23 cellular contexts compared by ENCODE assay signal in the genomic region with DNA sequence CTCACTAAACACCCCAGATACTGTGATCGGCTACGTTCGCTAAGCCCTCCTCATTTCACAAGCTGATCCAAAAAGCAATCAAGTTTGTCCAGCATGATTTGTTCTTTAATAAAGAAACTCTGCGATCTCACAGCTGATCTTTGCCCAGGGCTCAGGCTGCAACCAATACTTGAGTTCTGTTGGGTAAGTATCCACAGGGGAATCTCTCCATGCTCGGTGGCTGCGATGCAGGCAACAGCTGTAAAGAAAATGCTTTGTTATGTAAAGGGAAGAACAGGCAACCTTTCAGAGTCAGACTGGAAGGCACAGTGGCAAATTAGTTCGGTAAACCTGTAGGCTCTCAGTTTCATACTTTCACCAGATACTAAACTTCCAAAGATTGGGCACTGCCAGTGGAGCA.
"Had no signal": no experiment of that assay in that cellular context is flagged by ENCODE, and none has a peak within 500 bp of the region (broad histone marks: within the 10 kb centered on the region; RNA-seq: fewer than 3 reads in every experiment).

No MANE protein-coding gene starts in this region.

- DNase-seq: cerebellar nuclear complex; cortex of kidney; effector CD8-positive, alpha-beta T cell; esophagus squamous epithelium; foreskin melanocyte; hypothalamus; natural killer cell; sigmoid colon; stimulated activated CD4-positive, alpha-beta T cell treated with anti-CD3 and anti-CD28 coated beads, Interleukin-2, amount 100 ng/mL, for 24 hours; stimulated activated CD4-positive, alpha-beta T cell treated with anti-CD3 and anti-CD28 coated beads, Interleukin-4, amount 100 ng/mL, for 24 hours; stimulated activated naive CD4-positive, alpha-beta T cell treated with Interleukin-2 at 50 U/mL for 16 hours; stomach; thyroid gland; trophoblast cell had no signal

- H3K4me1 Mint-ChIP-seq: memory B cell; natural killer cell; stimulated activated effector memory CD8-positive, alpha-beta T cell treated with anti-CD3 and anti-CD28 coated beads, Interleukin-12 subunit alpha, Interleukin-12 subunit beta, amount 100 ng/mL, for 72 hours had no signal

- H3K27ac ChIP-seq: esophagus squamous epithelium, prostate gland, right atrium auricular region, sigmoid colon, stomach, thyroid gland had no signal

- FAIRE-seq: endothelial cell of umbilical vein, keratinocyte had no signal

- ATAC-seq: left lobe of liver; natural killer cell; stimulated activated effector memory CD8-positive, alpha-beta T cell treated with anti-CD3 and anti-CD28 coated beads, Interleukin-12 subunit alpha, Interleukin-12 subunit beta, amount 100 ng/mL, for 72 hours had no signal

- H3K9me3 Mint-ChIP-seq: neural crest cell had no signal

- H3K4me3 Mint-ChIP-seq: memory B cell; natural killer cell; neural crest cell; stimulated activated effector memory CD8-positive, alpha-beta T cell treated with anti-CD3 and anti-CD28 coated beads, Interleukin-12 subunit alpha, Interleukin-12 subunit beta, amount 100 ng/mL, for 72 hours had no signal

- H3K36me3 ChIP-seq: esophagus squamous epithelium, prostate gland, right atrium auricular region, sigmoid colon, stomach, thyroid gland had no signal

- H3K27me3 Mint-ChIP-seq: memory B cell had no signal

- H3K4me1 ChIP-seq: esophagus squamous epithelium, prostate gland, right atrium auricular region, stomach had no signal

- H3K36me3 Mint-ChIP-seq: memory B cell; natural killer cell; stimulated activated effector memory CD8-positive, alpha-beta T cell treated with anti-CD3 and anti-CD28 coated beads, Interleukin-12 subunit alpha, Interleukin-12 subunit beta, amount 100 ng/mL, for 72 hours had no signal

- H3K9me3 ChIP-seq: esophagus squamous epithelium, prostate gland, right atrium auricular region, sigmoid colon, stomach, thyroid gland had no signal

- H3K27ac Mint-ChIP-seq: memory B cell; natural killer cell; stimulated activated effector memory CD8-positive, alpha-beta T cell treated with anti-CD3 and anti-CD28 coated beads, Interleukin-12 subunit alpha, Interleukin-12 subunit beta, amount 100 ng/mL, for 72 hours had no signal

- H3K4me3 ChIP-seq: esophagus squamous epithelium, lung, prostate gland, right atrium auricular region, sigmoid colon, stomach, thyroid gland had no signal

- H3K27me3 ChIP-seq: right atrium auricular region, sigmoid colon, stomach, thyroid gland had no signal
